ENCODE assay signal across 8 cellular contexts in the genomic region with DNA sequence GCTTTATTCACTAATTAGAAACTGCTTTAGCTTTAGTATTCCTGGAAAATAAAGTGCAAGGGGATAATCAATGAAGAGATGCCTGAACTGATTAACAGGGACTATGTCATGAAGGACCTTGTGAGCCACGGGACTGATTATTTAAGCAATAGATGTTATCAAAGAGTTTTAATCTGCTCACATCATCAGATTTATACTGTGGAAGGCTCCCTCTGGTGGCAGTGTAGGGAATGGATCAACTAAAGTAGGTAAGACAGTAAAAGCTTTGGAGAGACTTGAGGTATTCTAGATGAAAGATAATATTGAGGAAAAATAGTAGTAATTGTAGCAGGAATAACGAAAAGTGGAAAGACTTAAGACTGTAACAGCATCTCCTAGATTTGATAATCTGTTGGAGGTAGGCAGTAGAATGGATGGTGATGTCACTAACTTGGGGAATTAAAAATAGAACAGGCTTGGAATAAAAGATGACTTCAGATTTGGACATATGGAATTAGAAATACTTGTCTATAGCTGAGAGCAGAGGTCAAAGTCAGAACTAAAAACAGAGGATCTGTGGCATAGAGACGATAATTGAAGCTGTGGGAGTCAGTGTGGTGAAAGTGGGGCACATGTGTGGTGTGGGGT.
DNase-seq lines count a peak whose midpoint lies in the region; ATAC-seq and TF ChIP-seq lines count a peak whose summit lies in the region.

No MANE protein-coding gene starts in this region.

- peak; percentile 58 for DNase-seq in activated naive CD4-positive, alpha-beta T cell treated with anti-CD3 and anti-CD28 coated beads for 36 hours
- no peak for DNase-seq in activated naive CD4-positive, alpha-beta T cell (lab: John Stamatoyannopoulos, UW)
- DNase-seq in HFF-Myc (ENCODE audit: extremely low read depth, low read depth) (peak; percentile 1), NCI-H2171 treated with DMSO at 0.1 percent for 48 hours (lab: John Stamatoyannopoulos, UW) (peak; percentile 42), astrocyte of the cerebellum (ENCODE audit: low read depth) (peak; percentile 4), right lobe of liver (peak in 1 of 3 donors; percentile 60)

- H3K27me3 Mint-ChIP-seq in activated naive CD4-positive, alpha-beta T cell treated with anti-CD3 and anti-CD28 coated beads for 36 hours (ENCODE audit: low read depth) = no peaks in the 10 kb centered on the region

- H3K36me3 Mint-ChIP-seq in activated naive CD4-positive, alpha-beta T cell treated with anti-CD3 and anti-CD28 coated beads for 36 hours (ENCODE audit: low read depth) = no peaks in the 10 kb centered on the region

- CTCF ChIA-PET in activated naive CD4-positive, alpha-beta T cell treated with anti-CD3 and anti-CD28 coated beads for 36 hours (lab: Charles Lee) = interaction anchor here (1.1 kb wide), 1 partner anchor 933 kb away, joined by 3 read pairs; no protein-coding TSS in a partner anchor

- no peaks in the 10 kb centered on the region for H3K4me1 Mint-ChIP-seq in activated naive CD4-positive, alpha-beta T cell treated with anti-CD3 and anti-CD28 coated beads for 36 hours (ENCODE audit: low read depth)

- TF ChIP-seq CTCF in HFF-Myc (IDR thresholded peaks at IDR 0.05; ENCODE audit: low read depth, low read length, missing control alignments) (peak; percentile 60), astrocyte of the cerebellum (IDR thresholded peaks at IDR 0.05; ENCODE audit: low read depth, low read length, missing control alignments) (peak; percentile 66), right lobe of liver (IDR thresholded peaks at IDR 0.05) (peak; percentile 70 to 88 (median 76))

- no peak overlapping the region for H3K4me3 Mint-ChIP-seq in activated naive CD4-positive, alpha-beta T cell treated with anti-CD3 and anti-CD28 coated beads for 36 hours

- no peaks in the 10 kb centered on the region for H3K9me3 Mint-ChIP-seq in activated naive CD4-positive, alpha-beta T cell treated with anti-CD3 and anti-CD28 coated beads for 36 hours

- no peaks in the 10 kb centered on the region for H3K27me3 ChIP-seq in right lobe of liver

- H3K27ac Mint-ChIP-seq in activated naive CD4-positive, alpha-beta T cell treated with anti-CD3 and anti-CD28 coated beads for 36 hours = no peak overlapping the region

- H3K27ac ChIP-seq in right lobe of liver = no peak overlapping the region

- H3K4me3 ChIP-seq in HFF-Myc (replicated peaks; ENCODE audit: low read depth, low read length) = no peak overlapping the region
- no peak overlapping the region for H3K4me3 ChIP-seq in astrocyte of the cerebellum (ENCODE audit: low read depth, low read length)
- H3K4me3 ChIP-seq in right lobe of liver = no peak overlapping the region

- no peaks in the 10 kb centered on the region for H3K4me1 ChIP-seq in right lobe of liver

- no peaks in the 10 kb centered on the region for H3K36me3 ChIP-seq in right lobe of liver

- in situ Hi-C loops in astrocyte of the cerebellum (cut with HindIII; ENCODE audit: low sequenced_read_pairs) = no loop called here

- no peaks in the 10 kb centered on the region for H3K9me3 ChIP-seq in right lobe of liver

- intact Hi-C loops in activated naive CD4-positive, alpha-beta T cell treated with anti-CD3 and anti-CD28 coated beads for 36 hours (cut with micrococcal nuclease) = loop anchor here (1.0 to 5.0 kb wide), 3 partner anchors 170 to 1100 kb away; no protein-coding TSS in a partner anchor
- intact Hi-C loops in right lobe of liver (cut with DNase I) = no loop called here

- TF ChIP-seq POLR2A in right lobe of liver (IDR thresholded peaks at IDR 0.05) = no peak

- 20% methylated on average over 3 of the region's 3 CpGs for WGBS in right lobe of liver (ENCODE audit: insufficient coverage, low coverage, low lambda C conversion rate, missing lambda C conversion rate)

- ATAC-seq in right lobe of liver (peak; percentile 77 to 94 (median 90)), GM18520 (IDR thresholded peaks at IDR 0.05; ENCODE audit: unreplicated experiment) (no peak), HG03521 (IDR thresholded peaks at IDR 0.05; ENCODE audit: unreplicated experiment) (no peak)

Comparison
In these comparisons a context has a peak if more than half of its experiments do, and no peak if none do; other contexts are left out.
1. DNase-seq: peak in activated naive CD4-positive, alpha-beta T cell treated with anti-CD3 and anti-CD28 coated beads for 36 hours (single experiment), HFF-Myc (single experiment), NCI-H2171 treated with DMSO at 0.1 percent for 48 hours (single experiment) and astrocyte of the cerebellum (single experiment); none in activated naive CD4-positive, alpha-beta T cell (0 of 4).
2. ATAC-seq: peak in right lobe of liver (4 of 4); none in GM18520 (single experiment) and HG03521 (single experiment).
3. Peak in every context shown above with its lines, with median percentiles within 50 percentile points of each other: CTCF ChIP-seq.